ENCODE assay signal across 9 cellular contexts in the genomic region with DNA sequence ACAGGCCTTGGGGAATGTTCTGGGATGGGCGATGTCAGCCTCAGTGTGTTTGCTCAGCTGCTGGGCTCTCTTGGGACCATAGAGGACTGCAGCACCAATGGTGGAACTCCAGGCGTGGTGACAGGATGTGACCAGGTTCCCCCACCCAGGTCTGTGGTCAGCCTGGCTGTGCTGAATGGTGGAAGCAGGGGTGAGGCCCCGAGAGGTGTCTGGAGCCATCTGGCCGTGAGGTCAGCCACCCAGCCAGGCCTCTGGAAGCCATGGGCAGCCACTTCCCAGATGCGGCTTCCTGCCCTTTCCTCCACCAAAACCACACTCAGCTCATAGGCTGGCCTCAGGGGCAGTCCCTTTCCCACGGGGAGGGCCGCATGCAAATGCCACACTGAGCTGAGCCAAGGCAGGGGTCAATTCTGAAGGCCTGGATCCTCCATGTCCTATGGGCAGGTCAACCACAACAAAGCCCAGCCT. TPM values are rescaled to one million over a fixed set of nuclear protein-coding genes. Genes with fewer than 3 reads are reported as not detected.
DNase-seq lines count a peak whose midpoint lies in the region; ATAC-seq and TF ChIP-seq lines count a peak whose summit lies in the region.
"Had no signal": no experiment of that assay in that cellular context is flagged by ENCODE, and none has a peak within 500 bp of the region (broad histone marks: within the 10 kb centered on the region; RNA-seq: fewer than 3 reads in every experiment).

No MANE protein-coding gene starts in this region.

- DNase-seq in COLO668 (lab: John Stamatoyannopoulos, UW; ENCODE audit: unreplicated experiment), result peak; percentile 43
- peak; percentile 65 for DNase-seq in SW480 (ENCODE audit: low spot score)
- DNase-seq in left lobe of liver (ENCODE audit: low spot score), result no peak
- DNase-seq in middle frontal gyrus (ENCODE audit: extremely low spot score, low spot score), result no peak
- no peak for DNase-seq in vagina (ENCODE audit: extremely low spot score in 2 of 2)
- no peak for DNase-seq in anterior cingulate cortex (lab: John Stamatoyannopoulos, UW)
- no peak for DNase-seq in medulla oblongata (ENCODE audit: extremely low spot score)

- peaks cover 7% of the 10 kb centered on the region for H3K4me1 ChIP-seq in vagina

- no peak overlapping the region for H3K4me3 ChIP-seq in vagina

- no peak for TF ChIP-seq CTCF in vagina (IDR thresholded peaks at IDR 0.05)

- intact Hi-C loops in vagina (cut with DNase I), result no loop called here

- no peak overlapping the region for H3K27ac ChIP-seq in vagina
- H3K27ac ChIP-seq: KMS-11 had no signal

- no peaks in the 10 kb centered on the region for H3K36me3 ChIP-seq in vagina

- ATAC-seq in GM21786 (IDR thresholded peaks at IDR 0.05; ENCODE audit: unreplicated experiment) (peak; percentile 72), left lobe of liver (peak; percentile 41)

- TF ChIP-seq POLR2A in vagina (IDR thresholded peaks at IDR 0.05), result no peak

- H3K9me3 ChIP-seq in vagina, result no peaks in the 10 kb centered on the region

- H3K27me3 ChIP-seq in vagina, result no peaks in the 10 kb centered on the region

RNA-seq across cellular contexts. Expression of gene MAPK7, which starts 7.8 kb away (rescaled TPM):
- total RNA-seq in left lobe of liver (7.7 TPM), vagina (77.3 TPM)

RNA-seq across cellular contexts. Expression of gene B9D1, which starts 8.0 kb away (rescaled TPM):
- total RNA-seq in left lobe of liver (3.0 TPM), vagina (50.6 TPM)

RNA-seq across cellular contexts. Expression of gene MFAP4, which starts 16.5 kb away (rescaled TPM):
- total RNA-seq in left lobe of liver (2.8 TPM), vagina (205 TPM)

RNA-seq across cellular contexts. Expression of gene RNF112, which starts 40.5 kb away (rescaled TPM):
- total RNA-seq in left lobe of liver (0.45 TPM), vagina (1.5 TPM)

Comparison
In these comparisons a context has a peak if more than half of its experiments do, and no peak if none do; other contexts are left out.
1. DNase-seq: peak in COLO668 (single experiment) and SW480 (single experiment); none in left lobe of liver (single experiment), middle frontal gyrus (single experiment), vagina (0 of 2), anterior cingulate cortex (0 of 58) and medulla oblongata (single experiment).
2. RNA of gene B9D1, which starts 8.0 kb away (total RNA-seq): 50.6 TPM in vagina (single experiment); 3.0 TPM in left lobe of liver (single experiment); every median in the first group is over 10 times any median in the second.
3. RNA of gene MFAP4, which starts 16.5 kb away (total RNA-seq): 205 TPM in vagina (single experiment); 2.8 TPM in left lobe of liver (single experiment); every median in the first group is over 10 times any median in the second.